ENCODE assay signal across 20 cellular contexts in genomic region chr6:137964876-137965275, GRCh38.
DNase-seq lines count a peak whose midpoint lies in the region; ATAC-seq and TF ChIP-seq lines count a peak whose summit lies in the region.
"Had no signal": no experiment of that assay in that cellular context is flagged by ENCODE, and none has a peak within 500 bp of the region (broad histone marks: within the 10 kb centered on the region; RNA-seq: fewer than 3 reads in every experiment).

No MANE protein-coding gene starts in this region.

- no peaks in the 10 kb centered on the region for H4K20me1 ChIP-seq in MM.1S (ENCODE audit: insufficient read depth, low read length)

- H3F3A ChIP-seq in MM.1S (ENCODE audit: insufficient read depth, low read length), result peaks cover 28% of the 10 kb centered on the region

- H3K79me2 ChIP-seq in MM.1S (ENCODE audit: low read length), result no peaks in the 10 kb centered on the region

- H3K36me3 ChIP-seq in MM.1S (replicated peaks; ENCODE audit: insufficient read depth, low read length), result no peaks in the 10 kb centered on the region

- peak overlapping the region in 6 of 8 donors; percentile 21 to 90 (median 42) for H3K4me3 Mint-ChIP-seq in naive B cell
- no peak overlapping the region for H3K4me3 Mint-ChIP-seq in T-helper 2 cell treated with Interferon-gamma antibody and Interleukin-4, amounts not matched to agents 5 μg/mL and 100 μg/mL, for 36 hours
- no peak overlapping the region for H3K4me3 Mint-ChIP-seq in activated CD4-positive, alpha-beta memory T cell treated with anti-CD3 and anti-CD28 coated beads, Interleukin-2, amount 10 ng/mL, durations not matched to agents 7 days and 5 days
- H3K4me3 Mint-ChIP-seq: CD14-positive monocyte; T-helper 1 cell treated with Interleukin-12 subunit alpha and Interleukin-12 subunit beta and Interleukin-4 antibody, amounts not matched to agents 30 μg/mL and 1 μg/mL, for 36 hours had no signal

- DNase-seq in MM.1S, result peak; percentile 81
- no peak for DNase-seq in naive B cell
- DNase-seq in caudate nucleus (lab: John Stamatoyannopoulos, UW), result no peak
- DNase-seq in T-helper 2 cell treated with Interferon-gamma antibody and Interleukin-4, amounts not matched to agents 5 μg/mL and 100 μg/mL, for 36 hours (ENCODE audit: low spot score), result no peak
- no peak for DNase-seq in activated CD4-positive, alpha-beta memory T cell treated with anti-CD3 and anti-CD28 coated beads, Interleukin-2, amount 10 ng/mL, durations not matched to agents 7 days and 5 days
- DNase-seq: COR-L47, DMS53, GM23248, HCEC 1CT, KG1, NCI-H1092 treated with DMSO at 0.1 percent for 48 hours, NCI-H2081 treated with DMSO at 0.1 percent for 48 hours, NCI-H510A, NCI-H82 had no signal

- POLR2A ChIA-PET in activated CD4-positive, alpha-beta memory T cell treated with anti-CD3 and anti-CD28 coated beads, Interleukin-2, amount 10 ng/mL, durations not matched to agents 7 days and 5 days (lab: Charles Lee), result no interaction called here

- ATAC-seq in GM18517 (IDR thresholded peaks at IDR 0.05; ENCODE audit: unreplicated experiment), result peak; percentile 50
- peak; percentile 47 for ATAC-seq in GM21717 (IDR thresholded peaks at IDR 0.05; ENCODE audit: unreplicated experiment)
- ATAC-seq in naive B cell (ENCODE audit: low read depth in 2 of 2), result peak; percentile 41 to 65
- ATAC-seq in GM18867 (IDR thresholded peaks at IDR 0.05; ENCODE audit: unreplicated experiment), result no peak
- ATAC-seq: HepG2 had no signal

- peak overlapping the region in 3 of 6 donors; percentile 48 to 93 (median 77) for H3K27ac Mint-ChIP-seq in naive B cell
- no peak overlapping the region for H3K27ac Mint-ChIP-seq in T-helper 2 cell treated with Interferon-gamma antibody and Interleukin-4, amounts not matched to agents 5 μg/mL and 100 μg/mL, for 36 hours
- H3K27ac Mint-ChIP-seq in activated CD4-positive, alpha-beta memory T cell treated with anti-CD3 and anti-CD28 coated beads, Interleukin-2, amount 10 ng/mL, durations not matched to agents 7 days and 5 days, result no peak overlapping the region
- H3K27ac Mint-ChIP-seq: T-helper 1 cell treated with Interleukin-12 subunit alpha and Interleukin-12 subunit beta and Interleukin-4 antibody, amounts not matched to agents 30 μg/mL and 1 μg/mL, for 36 hours had no signal

- no peaks in the 10 kb centered on the region for H3K9me2 ChIP-seq in MM.1S (replicated peaks; ENCODE audit: insufficient read depth, low read length)

- H3K4me3 ChIP-seq in MM.1S (ENCODE audit: low read length), result no peak overlapping the region
- H3K4me3 ChIP-seq: GM23248 had no signal

- H3K27ac ChIP-seq in MM.1S (ENCODE audit: low read length), result peak overlapping the region; percentile 63; the same call in 1 of the 2 replicates
- H3K27ac ChIP-seq in caudate nucleus (ENCODE audit: low read depth, low read length), result no peak overlapping the region
- H3K27ac ChIP-seq: GM23248 had no signal

- peaks cover 0 to 6% (median 0%) of the 10 kb centered on the region in 7 donors for H3K9me3 Mint-ChIP-seq in naive B cell
- peaks cover 3% of the 10 kb centered on the region for H3K9me3 Mint-ChIP-seq in T-helper 2 cell treated with Interferon-gamma antibody and Interleukin-4, amounts not matched to agents 5 μg/mL and 100 μg/mL, for 36 hours
- H3K9me3 Mint-ChIP-seq in activated CD4-positive, alpha-beta memory T cell treated with anti-CD3 and anti-CD28 coated beads, Interleukin-2, amount 10 ng/mL, durations not matched to agents 7 days and 5 days, result peaks cover 9% of the 10 kb centered on the region

- H3K9ac ChIP-seq in MM.1S (ENCODE audit: low read length), result no peak overlapping the region
- H3K9ac ChIP-seq: GM23248 had no signal

- no peak for TF ChIP-seq CTCF in MM.1S (IDR thresholded peaks at IDR 0.05; ENCODE audit: low read length)

- H3K4me2 ChIP-seq in MM.1S (ENCODE audit: low read depth, low read length), result peak overlapping the region; percentile 14

- CTCF ChIA-PET in activated CD4-positive, alpha-beta memory T cell treated with anti-CD3 and anti-CD28 coated beads, Interleukin-2, amount 10 ng/mL, durations not matched to agents 7 days and 5 days (lab: Charles Lee), result no interaction called here

- H3K36me3 Mint-ChIP-seq in naive B cell, result peaks cover 0 to 6% of the 10 kb centered on the region in 2 donors
- peaks cover 3% of the 10 kb centered on the region for H3K36me3 Mint-ChIP-seq in T-helper 2 cell treated with Interferon-gamma antibody and Interleukin-4, amounts not matched to agents 5 μg/mL and 100 μg/mL, for 36 hours (ENCODE audit: low read depth)
- peaks cover 4% of the 10 kb centered on the region for H3K36me3 Mint-ChIP-seq in activated CD4-positive, alpha-beta memory T cell treated with anti-CD3 and anti-CD28 coated beads, Interleukin-2, amount 10 ng/mL, durations not matched to agents 7 days and 5 days (ENCODE audit: low read depth)

- H2AFZ ChIP-seq in MM.1S (ENCODE audit: low read length), result no peak overlapping the region
- H2AFZ ChIP-seq: GM23248 had no signal

- peaks cover 0 to 12% (median 7%) of the 10 kb centered on the region in 3 donors for H3K27me3 Mint-ChIP-seq in naive B cell
- H3K27me3 Mint-ChIP-seq in T-helper 2 cell treated with Interferon-gamma antibody and Interleukin-4, amounts not matched to agents 5 μg/mL and 100 μg/mL, for 36 hours (ENCODE audit: low read depth), result no peaks in the 10 kb centered on the region
- no peaks in the 10 kb centered on the region for H3K27me3 Mint-ChIP-seq in activated CD4-positive, alpha-beta memory T cell treated with anti-CD3 and anti-CD28 coated beads, Interleukin-2, amount 10 ng/mL, durations not matched to agents 7 days and 5 days

- H3K4me1 Mint-ChIP-seq in naive B cell, result peaks cover 21 to 39% (median 26%) of the 10 kb centered on the region in 3 donors
- peaks cover 32% of the 10 kb centered on the region for H3K4me1 Mint-ChIP-seq in T-helper 2 cell treated with Interferon-gamma antibody and Interleukin-4, amounts not matched to agents 5 μg/mL and 100 μg/mL, for 36 hours (ENCODE audit: low read depth)
- peaks cover 24% of the 10 kb centered on the region for H3K4me1 Mint-ChIP-seq in activated CD4-positive, alpha-beta memory T cell treated with anti-CD3 and anti-CD28 coated beads, Interleukin-2, amount 10 ng/mL, durations not matched to agents 7 days and 5 days

- peaks cover 70% of the 10 kb centered on the region for H3K4me1 ChIP-seq in MM.1S (ENCODE audit: low read length)

- H3K27me3 ChIP-seq in MM.1S (replicated peaks; ENCODE audit: insufficient read depth, low read length), result no peaks in the 10 kb centered on the region

- no peaks in the 10 kb centered on the region for H3K9me3 ChIP-seq in MM.1S (replicated peaks; ENCODE audit: insufficient read depth, low read length)

Comparison
In these comparisons a context has a peak if more than half of its experiments do, and no peak if none do; other contexts are left out.
1. H3K4me3 Mint-ChIP-seq: peak in naive B cell (6 of 8); none in T-helper 2 cell treated with Interferon-gamma antibody and Interleukin-4, amounts not matched to agents 5 μg/mL and 100 μg/mL, for 36 hours (single experiment) and activated CD4-positive, alpha-beta memory T cell treated with anti-CD3 and anti-CD28 coated beads, Interleukin-2, amount 10 ng/mL, durations not matched to agents 7 days and 5 days (single experiment).